11 cellular contexts compared by ENCODE assay signal in the genomic region with DNA sequence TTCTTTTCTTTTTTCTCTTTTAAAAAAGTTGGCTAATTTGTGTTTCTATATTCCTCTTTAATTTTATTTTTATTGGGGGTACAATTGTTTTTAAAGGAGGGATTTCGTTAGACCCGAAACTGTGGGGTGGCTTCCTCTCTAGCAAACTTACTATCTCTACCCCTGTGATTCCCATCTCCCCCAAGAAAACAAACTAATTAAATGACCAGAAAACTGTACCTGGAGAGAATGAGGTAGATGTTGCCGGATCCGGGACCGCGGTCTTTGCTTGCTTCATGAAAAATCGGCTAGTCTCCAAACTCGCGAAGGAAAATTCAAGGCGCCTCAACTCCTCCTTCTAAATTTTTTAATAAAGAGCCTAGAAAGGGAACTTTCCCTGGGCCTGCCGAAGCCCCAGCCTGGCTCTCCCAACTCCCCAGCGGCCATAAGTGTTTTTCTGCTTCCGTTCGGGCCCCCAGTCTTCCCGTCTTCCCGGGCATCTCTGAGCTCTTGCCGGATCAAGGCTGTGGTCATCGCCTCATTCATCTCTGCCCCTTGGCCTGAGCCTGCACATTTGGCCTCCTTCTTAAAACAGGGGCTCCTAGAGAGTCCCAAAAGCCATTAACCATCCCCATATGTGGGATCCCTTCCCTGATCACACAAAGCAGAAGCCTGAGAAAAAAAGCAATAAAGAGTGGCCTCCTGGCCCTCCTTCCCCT. TPM values are rescaled to one million over a fixed set of nuclear protein-coding genes. Genes with fewer than 3 reads are reported as not detected.
DNase-seq lines count a peak whose midpoint lies in the region; ATAC-seq, FAIRE-seq and TF ChIP-seq lines count a peak whose summit lies in the region.
"Not testable (repeated sequence)": the region's sequence is repeated elsewhere in the genome, so short reads cannot be mapped to it uniquely, and the experiment has no call there.
"Had no signal": no experiment of that assay in that cellular context is flagged by ENCODE, and none has a peak within 500 bp of the region (broad histone marks: within the 10 kb centered on the region; RNA-seq: fewer than 3 reads in every experiment).

No MANE protein-coding gene starts in this region.

- not testable (repeated sequence) for H3K23ac ChIP-seq in mesenchymal stem cell (ENCODE audit: low read length in 2 of 2)

- not testable (repeated sequence) for H3K4me1 ChIP-seq in astrocyte (ENCODE audit: insufficient read depth, low read length); mesenchymal stem cell (ENCODE audit: control insufficient read depth, insufficient read depth, low read depth, low read length); neural progenitor cell
- H3K4me1 ChIP-seq in esophagus muscularis mucosa, result peaks cover 0 to 65% (median 45%) of the 10 kb centered on the region in 4 donors

- H2AK5ac ChIP-seq in mesenchymal stem cell (ENCODE audit: low read length, severe bottlenecking), result not testable (repeated sequence)

- not testable (repeated sequence) for H4K8ac ChIP-seq in mesenchymal stem cell (ENCODE audit: low read length)

- not testable (repeated sequence) for TF ChIP-seq EP300 in esophagus muscularis mucosa (IDR thresholded peaks at IDR 0.05)

- H2BK12ac ChIP-seq in mesenchymal stem cell (ENCODE audit: low read length in 2 of 2), result not testable (repeated sequence)

- not testable (repeated sequence) for H3K9ac ChIP-seq in astrocyte (ENCODE audit: low read length); neural progenitor cell
- peak overlapping the region; percentile 86 for H3K9ac ChIP-seq in mesenchymal stem cell (ENCODE audit: low read length)

- not testable (repeated sequence) for H2BK15ac ChIP-seq in mesenchymal stem cell (ENCODE audit: low read depth, poor library complexity, severe bottlenecking)

- not testable (repeated sequence) for H3K9me3 ChIP-seq in KOPT-K1 (ENCODE audit: insufficient read depth, low read length, poor library complexity, severe bottlenecking); astrocyte (ENCODE audit: insufficient read depth, low read depth, low read length); esophagus muscularis mucosa; mesenchymal stem cell (ENCODE audit: control insufficient read depth, low read length); neural progenitor cell (ENCODE audit: low read depth)

- H3K9me3 Mint-ChIP-seq in activated CD8-positive, alpha-beta T cell treated with anti-CD3 and anti-CD28 coated beads for 36 hours; astrocyte (ENCODE audit: unreplicated experiment); neural progenitor cell; stimulated activated naive CD8-positive, alpha-beta T cell treated with anti-CD3 and anti-CD28 coated beads, Interleukin-15, amount 100 ng/mL, for 72 hours: not testable (repeated sequence)

- not testable (repeated sequence) for TF ChIP-seq POLR2A in esophagus muscularis mucosa (IDR thresholded peaks at IDR 0.05; ENCODE audit: low read depth)

- not testable (repeated sequence) for DNase-seq in AG10803 (ENCODE audit: low read depth); activated CD8-positive, alpha-beta T cell treated with anti-CD3 and anti-CD28 coated beads for 36 hours; astrocyte (ENCODE audit: low read depth); esophagus muscularis mucosa (ENCODE audit: extremely low spot score); mesenchymal stem cell; stimulated activated naive CD8-positive, alpha-beta T cell treated with anti-CD3 and anti-CD28 coated beads, Interleukin-15, amount 100 ng/mL, for 72 hours
- DNase-seq in neural progenitor cell (ENCODE audit: low spot score), result peak; percentile 39

- H3K27ac Mint-ChIP-seq in activated CD8-positive, alpha-beta T cell treated with anti-CD3 and anti-CD28 coated beads for 36 hours, result peak overlapping the region; percentile 23
- not testable (repeated sequence) for H3K27ac Mint-ChIP-seq in astrocyte (ENCODE audit: unreplicated experiment); neural progenitor cell
- peak overlapping the region; percentile 29 to 57 for H3K27ac Mint-ChIP-seq in stimulated activated naive CD8-positive, alpha-beta T cell treated with anti-CD3 and anti-CD28 coated beads, Interleukin-15, amount 100 ng/mL, for 72 hours

- H3K4me2 ChIP-seq in astrocyte (ENCODE audit: low read length) (peak overlapping the region; percentile 26), mesenchymal stem cell (ENCODE audit: low read length, poor library complexity, severe bottlenecking) (peak overlapping the region; percentile 47)
- not testable (repeated sequence) for H3K4me2 ChIP-seq in neural progenitor cell

- CTCF ChIA-PET in activated CD8-positive, alpha-beta T cell treated with anti-CD3 and anti-CD28 coated beads for 36 hours (lab: Charles Lee), result not testable (repeated sequence)

- H3K36me3 Mint-ChIP-seq in activated CD8-positive, alpha-beta T cell treated with anti-CD3 and anti-CD28 coated beads for 36 hours (ENCODE audit: low read depth); astrocyte (ENCODE audit: low read depth, unreplicated experiment); neural progenitor cell: not testable (repeated sequence)

- not testable (repeated sequence) for H3K4ac ChIP-seq in mesenchymal stem cell (ENCODE audit: low read depth in 1 of 2, low read length in 2 of 2)

- not testable (repeated sequence) for H3K14ac ChIP-seq in mesenchymal stem cell (ENCODE audit: low read length in 2 of 2)

- intact Hi-C loops in activated CD8-positive, alpha-beta T cell treated with anti-CD3 and anti-CD28 coated beads for 36 hours (cut with micrococcal nuclease); esophagus muscularis mucosa (cut with DNase I): not testable (repeated sequence)

- not testable (repeated sequence) for H3K79me1 ChIP-seq in mesenchymal stem cell (replicated peaks; ENCODE audit: low read length, poor library complexity, severe bottlenecking)

- not testable (repeated sequence) for H3K36me3 ChIP-seq in KOPT-K1 (ENCODE audit: insufficient read depth, low read length); astrocyte (ENCODE audit: insufficient read depth, low read length); esophagus muscularis mucosa; mesenchymal stem cell (ENCODE audit: control insufficient read depth in 1 of 2, insufficient read depth in 2 of 2, low read depth in 1 of 2, low read length in 2 of 2); neural progenitor cell

- WGBS in esophagus muscularis mucosa, result 49% methylated on average over 18 of the region's 18 CpGs
- WGBS in mesenchymal stem cell, result 19% methylated on average over 16 of the region's 18 CpGs

- not testable (repeated sequence) for H3K4me3 Mint-ChIP-seq in activated CD8-positive, alpha-beta T cell treated with anti-CD3 and anti-CD28 coated beads for 36 hours; astrocyte (ENCODE audit: unreplicated experiment); stimulated activated naive CD8-positive, alpha-beta T cell treated with anti-CD3 and anti-CD28 coated beads, Interleukin-15, amount 100 ng/mL, for 72 hours
- H3K4me3 Mint-ChIP-seq in neural progenitor cell, result peak overlapping the region; percentile 15

- peaks cover 30% of the 10 kb centered on the region for H3K27me3 ChIP-seq in astrocyte (ENCODE audit: insufficient read depth, low read length)
- H3K27me3 ChIP-seq in esophagus muscularis mucosa, result not testable (repeated sequence)
- peaks cover 1 to 12% of the 10 kb centered on the region in 2 experiments for H3K27me3 ChIP-seq in mesenchymal stem cell (ENCODE audit: control insufficient read depth in 1 of 2, insufficient read depth in 1 of 2, low read length in 2 of 2)
- H3K27me3 ChIP-seq in neural progenitor cell, result peaks cover 100% of the 10 kb centered on the region

- FAIRE-seq in astrocyte (lab: Jason Lieb, UNC), result not testable (repeated sequence)

- H3F3A ChIP-seq in neural progenitor cell (ENCODE audit: low read depth), result not testable (repeated sequence)

- POLR2A ChIA-PET in activated CD8-positive, alpha-beta T cell treated with anti-CD3 and anti-CD28 coated beads for 36 hours (lab: Charles Lee), result not testable (repeated sequence)

- H3K27me3 Mint-ChIP-seq in activated CD8-positive, alpha-beta T cell treated with anti-CD3 and anti-CD28 coated beads for 36 hours; stimulated activated naive CD8-positive, alpha-beta T cell treated with anti-CD3 and anti-CD28 coated beads, Interleukin-15, amount 100 ng/mL, for 72 hours: not testable (repeated sequence)
- H3K27me3 Mint-ChIP-seq in astrocyte (ENCODE audit: low read depth, unreplicated experiment) (peaks cover 88% of the 10 kb centered on the region), neural progenitor cell (ENCODE audit: insufficient read depth, low read depth) (peaks cover 75% of the 10 kb centered on the region)

- H3K18ac ChIP-seq in mesenchymal stem cell (ENCODE audit: low read depth in 1 of 2, low read length in 2 of 2), result not testable (repeated sequence)

- H3K27ac ChIP-seq in KOPT-K1 (ENCODE audit: low read depth, low read length, poor library complexity, severe bottlenecking) (peak overlapping the region; percentile 13), esophagus muscularis mucosa (replicated peaks in 1 of 4) (peak overlapping the region; percentile 92 to 96 (median 95)), mesenchymal stem cell (ENCODE audit: low read length, poor library complexity, severe bottlenecking) (peak overlapping the region; percentile 60)
- H3K27ac ChIP-seq in astrocyte (ENCODE audit: low read depth, low read length); neural progenitor cell: not testable (repeated sequence)

- not testable (repeated sequence) for H2BK120ac ChIP-seq in mesenchymal stem cell (ENCODE audit: low read depth, low read length)

- H2BK5ac ChIP-seq in mesenchymal stem cell (ENCODE audit: low read depth, low read length, poor library complexity, severe bottlenecking), result not testable (repeated sequence)

- not testable (repeated sequence) for ATAC-seq in activated CD8-positive, alpha-beta T cell treated with anti-CD3 and anti-CD28 coated beads for 36 hours; stimulated activated naive CD8-positive, alpha-beta T cell treated with anti-CD3 and anti-CD28 coated beads, Interleukin-15, amount 100 ng/mL, for 72 hours

- not testable (repeated sequence) for H3K79me2 ChIP-seq in astrocyte (ENCODE audit: insufficient read depth, low read length); neural progenitor cell (ENCODE audit: low read depth)

- not testable (repeated sequence) for H4K91ac ChIP-seq in mesenchymal stem cell (ENCODE audit: low read length)

- H3K4me3 ChIP-seq in AG10803 (ENCODE audit: low read length) (peak overlapping the region; percentile 53), esophagus muscularis mucosa (peak overlapping the region; percentile 48 to 61 (median 54)), mesenchymal stem cell (ENCODE audit: insufficient read depth in 1 of 2, low read depth in 1 of 2, low read length in 2 of 2) (peak overlapping the region in 1 of 2 experiments; percentile 67)
- not testable (repeated sequence) for H3K4me3 ChIP-seq in astrocyte (ENCODE audit: insufficient read depth, low read depth, low read length); neural progenitor cell

- not testable (repeated sequence) for H2AFZ ChIP-seq in astrocyte (ENCODE audit: low read depth, low read length); mesenchymal stem cell (ENCODE audit: low read depth, low read length); neural progenitor cell (replicated peaks)

- peaks cover 24% of the 10 kb centered on the region for H3K4me1 Mint-ChIP-seq in activated CD8-positive, alpha-beta T cell treated with anti-CD3 and anti-CD28 coated beads for 36 hours (ENCODE audit: low read depth)
- not testable (repeated sequence) for H3K4me1 Mint-ChIP-seq in astrocyte (ENCODE audit: low read depth, unreplicated experiment); neural progenitor cell
- peaks cover 48% of the 10 kb centered on the region for H3K4me1 Mint-ChIP-seq in stimulated activated naive CD8-positive, alpha-beta T cell treated with anti-CD3 and anti-CD28 coated beads, Interleukin-15, amount 100 ng/mL, for 72 hours

- TF ChIP-seq CTCF in AG10803 (conservative IDR thresholded peaks at IDR 0.05; ENCODE audit: low read length); activated CD8-positive, alpha-beta T cell treated with anti-CD3 and anti-CD28 coated beads for 36 hours (IDR thresholded peaks at IDR 0.05); astrocyte (IDR thresholded peaks at IDR 0.05; ENCODE audit: insufficient read depth, low read depth, low read length); esophagus muscularis mucosa (IDR thresholded peaks at IDR 0.05); neural progenitor cell (IDR thresholded peaks at IDR 0.05): not testable (repeated sequence)

- not testable (repeated sequence) for H4K20me1 ChIP-seq in astrocyte (ENCODE audit: insufficient read depth, low read length)
- H4K20me1 ChIP-seq in neural progenitor cell (ENCODE audit: low read depth), result peaks cover 24% of the 10 kb centered on the region

RNA-seq across cellular contexts. Expression of a gene that starts 26.5 kb away (rescaled TPM):
- 1 to 10 TPM in 1 of 2 experiments, under 1 TPM in 1; 0.89 to 1.2 TPM for total RNA-seq in activated CD8-positive, alpha-beta T cell treated with anti-CD3 and anti-CD28 coated beads for 36 hours
- not detected in 2 replicates for total RNA-seq in astrocyte
- total RNA-seq in esophagus muscularis mucosa, result 1 to 10 TPM in 3 of 4 donors, under 1 TPM in 1; 0.83 to 3.6 (median 2.5) TPM
- polyA plus RNA-seq in mesenchymal stem cell (2013, experiment 1 of 2), result 6.4 TPM
- 7.0 TPM for polyA plus RNA-seq in mesenchymal stem cell (2013, experiment 2 of 2)
- total RNA-seq in neural progenitor cell (ENCODE audit: low replicate concordance), result not detected in 2 replicates
- total RNA-seq: activated CD4-positive, alpha-beta T cell treated with anti-CD3 and anti-CD28 coated beads for 36 hours had no signal

RNA-seq across cellular contexts. Expression of a gene that starts 47.3 kb away (rescaled TPM):
- not detected for total RNA-seq in activated CD8-positive, alpha-beta T cell treated with anti-CD3 and anti-CD28 coated beads for 36 hours
- total RNA-seq in astrocyte (not detected in 2 replicates), esophagus muscularis mucosa (1 to 10 TPM in 1 of 4 donors, under 1 TPM in 1, not detected in 2; 0.83 to 2.0 TPM), neural progenitor cell (ENCODE audit: low replicate concordance) (not detected in 2 replicates)
- 0.30 TPM for polyA plus RNA-seq in mesenchymal stem cell (2013, experiment 1 of 2)
- 0.27 TPM for polyA plus RNA-seq in mesenchymal stem cell (2013, experiment 2 of 2)
- total RNA-seq: activated CD4-positive, alpha-beta T cell treated with anti-CD3 and anti-CD28 coated beads for 36 hours; heart left ventricle; spleen had no signal
- polyA plus RNA-seq: heart left ventricle had no signal

RNA-seq across cellular contexts. Expression of a gene that starts 51.9 kb away (rescaled TPM):
- not detected for total RNA-seq in activated CD8-positive, alpha-beta T cell treated with anti-CD3 and anti-CD28 coated beads for 36 hours
- not detected in 2 replicates for total RNA-seq in astrocyte
- total RNA-seq in esophagus muscularis mucosa, result under 1 TPM in 3 of 4 donors, not detected in 1; 0.23 to 0.42 (median 0.32) TPM
- 49.1 TPM for polyA plus RNA-seq in mesenchymal stem cell (2013, experiment 1 of 2)
- polyA plus RNA-seq in mesenchymal stem cell (2013, experiment 2 of 2), result 49.1 TPM
- not detected in 2 replicates for total RNA-seq in neural progenitor cell (ENCODE audit: low replicate concordance)
- total RNA-seq: activated CD4-positive, alpha-beta T cell treated with anti-CD3 and anti-CD28 coated beads for 36 hours had no signal
